ENCODE assay signal across 1 cellular context in the genomic region with DNA sequence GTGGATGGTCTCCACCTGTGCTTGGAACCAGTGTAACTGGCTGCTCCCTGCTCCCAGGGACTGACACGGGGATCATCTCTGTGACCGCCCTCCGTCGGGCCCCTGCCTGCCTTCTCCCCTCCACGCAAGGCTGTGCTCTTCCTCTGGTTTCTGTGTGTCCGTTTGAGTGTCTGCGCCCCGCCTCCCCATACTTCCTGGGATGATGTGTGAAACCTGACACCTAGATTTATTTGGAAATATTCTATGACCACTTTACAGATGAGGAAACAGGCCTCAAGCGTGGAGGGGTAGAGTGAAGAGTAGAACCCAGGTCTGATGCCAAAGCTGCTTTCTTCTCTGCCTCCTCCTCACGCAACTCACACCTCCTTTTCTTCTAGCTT.
TF ChIP-seq lines count a peak whose summit lies in the region.

No MANE protein-coding gene starts in this region.

TF ChIP-seq in HepG2, 621 proteins besides CTCF, POLR2A, EP300 and RAD21 (continued from another document):
- TF ChIP-seq, protein P1, sequence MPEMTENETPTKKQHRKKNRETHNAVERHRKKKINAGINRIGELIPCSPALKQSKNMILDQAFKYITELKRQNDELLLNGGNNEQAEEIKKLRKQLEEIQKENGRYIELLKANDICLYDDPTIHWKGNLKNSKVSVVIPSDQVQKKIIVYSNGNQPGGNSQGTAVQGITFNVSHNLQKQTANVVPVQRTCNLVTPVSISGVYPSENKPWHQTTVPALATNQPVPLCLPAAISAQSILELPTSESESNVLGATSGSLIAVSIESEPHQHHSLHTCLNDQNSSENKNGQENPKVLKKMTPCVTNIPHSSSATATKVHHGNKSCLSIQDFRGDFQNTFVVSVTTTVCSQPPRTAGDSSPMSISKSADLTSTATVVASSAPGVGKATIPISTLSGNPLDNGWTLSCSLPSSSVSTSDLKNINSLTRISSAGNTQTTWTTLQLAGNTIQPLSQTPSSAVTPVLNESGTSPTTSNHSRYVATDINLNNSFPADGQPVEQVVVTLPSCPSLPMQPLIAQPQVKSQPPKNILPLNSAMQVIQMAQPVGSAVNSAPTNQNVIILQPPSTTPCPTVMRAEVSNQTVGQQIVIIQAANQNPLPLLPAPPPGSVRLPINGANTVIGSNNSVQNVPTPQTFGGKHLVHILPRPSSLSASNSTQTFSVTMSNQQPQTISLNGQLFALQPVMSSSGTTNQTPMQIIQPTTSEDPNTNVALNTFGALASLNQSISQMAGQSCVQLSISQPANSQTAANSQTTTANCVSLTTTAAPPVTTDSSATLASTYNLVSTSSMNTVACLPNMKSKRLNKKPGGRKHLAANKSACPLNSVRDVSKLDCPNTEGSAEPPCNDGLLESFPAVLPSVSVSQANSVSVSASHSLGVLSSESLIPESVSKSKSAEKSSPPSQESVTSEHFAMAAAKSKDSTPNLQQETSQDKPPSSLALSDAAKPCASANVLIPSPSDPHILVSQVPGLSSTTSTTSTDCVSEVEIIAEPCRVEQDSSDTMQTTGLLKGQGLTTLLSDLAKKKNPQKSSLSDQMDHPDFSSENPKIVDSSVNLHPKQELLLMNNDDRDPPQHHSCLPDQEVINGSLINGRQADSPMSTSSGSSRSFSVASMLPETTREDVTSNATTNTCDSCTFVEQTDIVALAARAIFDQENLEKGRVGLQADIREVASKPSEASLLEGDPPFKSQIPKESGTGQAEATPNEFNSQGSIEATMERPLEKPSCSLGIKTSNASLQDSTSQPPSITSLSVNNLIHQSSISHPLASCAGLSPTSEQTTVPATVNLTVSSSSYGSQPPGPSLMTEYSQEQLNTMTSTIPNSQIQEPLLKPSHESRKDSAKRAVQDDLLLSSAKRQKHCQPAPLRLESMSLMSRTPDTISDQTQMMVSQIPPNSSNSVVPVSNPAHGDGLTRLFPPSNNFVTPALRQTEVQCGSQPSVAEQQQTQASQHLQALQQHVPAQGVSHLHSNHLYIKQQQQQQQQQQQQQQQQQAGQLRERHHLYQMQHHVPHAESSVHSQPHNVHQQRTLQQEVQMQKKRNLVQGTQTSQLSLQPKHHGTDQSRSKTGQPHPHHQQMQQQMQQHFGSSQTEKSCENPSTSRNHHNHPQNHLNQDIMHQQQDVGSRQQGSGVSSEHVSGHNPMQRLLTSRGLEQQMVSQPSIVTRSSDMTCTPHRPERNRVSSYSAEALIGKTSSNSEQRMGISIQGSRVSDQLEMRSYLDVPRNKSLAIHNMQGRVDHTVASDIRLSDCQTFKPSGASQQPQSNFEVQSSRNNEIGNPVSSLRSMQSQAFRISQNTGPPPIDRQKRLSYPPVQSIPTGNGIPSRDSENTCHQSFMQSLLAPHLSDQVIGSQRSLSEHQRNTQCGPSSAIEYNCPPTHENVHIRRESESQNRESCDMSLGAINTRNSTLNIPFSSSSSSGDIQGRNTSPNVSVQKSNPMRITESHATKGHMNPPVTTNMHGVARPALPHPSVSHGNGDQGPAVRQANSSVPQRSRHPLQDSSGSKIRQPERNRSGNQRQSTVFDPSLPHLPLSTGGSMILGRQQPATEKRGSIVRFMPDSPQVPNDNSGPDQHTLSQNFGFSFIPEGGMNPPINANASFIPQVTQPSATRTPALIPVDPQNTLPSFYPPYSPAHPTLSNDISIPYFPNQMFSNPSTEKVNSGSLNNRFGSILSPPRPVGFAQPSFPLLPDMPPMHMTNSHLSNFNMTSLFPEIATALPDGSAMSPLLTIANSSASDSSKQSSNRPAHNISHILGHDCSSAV (CRISPR knock-in tag; IDR thresholded peaks at IDR 0.05; ENCODE audit: borderline replicate concordance): no peak
- TF ChIP-seq SRSF9 (IDR thresholded peaks at IDR 0.05; ENCODE audit: borderline replicate concordance, insufficient read depth, low read depth, low read length, poor library complexity, severe bottlenecking): no peak
- TF ChIP-seq, protein P2, sequence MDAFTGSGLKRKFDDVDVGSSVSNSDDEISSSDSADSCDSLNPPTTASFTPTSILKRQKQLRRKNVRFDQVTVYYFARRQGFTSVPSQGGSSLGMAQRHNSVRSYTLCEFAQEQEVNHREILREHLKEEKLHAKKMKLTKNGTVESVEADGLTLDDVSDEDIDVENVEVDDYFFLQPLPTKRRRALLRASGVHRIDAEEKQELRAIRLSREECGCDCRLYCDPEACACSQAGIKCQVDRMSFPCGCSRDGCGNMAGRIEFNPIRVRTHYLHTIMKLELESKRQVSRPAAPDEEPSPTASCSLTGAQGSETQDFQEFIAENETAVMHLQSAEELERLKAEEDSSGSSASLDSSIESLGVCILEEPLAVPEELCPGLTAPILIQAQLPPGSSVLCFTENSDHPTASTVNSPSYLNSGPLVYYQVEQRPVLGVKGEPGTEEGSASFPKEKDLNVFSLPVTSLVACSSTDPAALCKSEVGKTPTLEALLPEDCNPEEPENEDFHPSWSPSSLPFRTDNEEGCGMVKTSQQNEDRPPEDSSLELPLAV (CRISPR knock-in tag; conservative IDR thresholded peaks at IDR 0.05; ENCODE audit: low read depth): no peak
- TF ChIP-seq, protein P3, sequence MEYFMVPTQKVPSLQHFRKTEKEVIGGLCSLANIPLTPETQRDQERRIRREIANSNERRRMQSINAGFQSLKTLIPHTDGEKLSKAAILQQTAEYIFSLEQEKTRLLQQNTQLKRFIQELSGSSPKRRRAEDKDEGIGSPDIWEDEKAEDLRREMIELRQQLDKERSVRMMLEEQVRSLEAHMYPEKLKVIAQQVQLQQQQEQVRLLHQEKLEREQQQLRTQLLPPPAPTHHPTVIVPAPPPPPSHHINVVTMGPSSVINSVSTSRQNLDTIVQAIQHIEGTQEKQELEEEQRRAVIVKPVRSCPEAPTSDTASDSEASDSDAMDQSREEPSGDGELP (IDR thresholded peaks at IDR 0.05; ENCODE audit: borderline replicate concordance, low read depth): no peak
